ENCODE assay signal across 16 cellular contexts in the genomic region with DNA sequence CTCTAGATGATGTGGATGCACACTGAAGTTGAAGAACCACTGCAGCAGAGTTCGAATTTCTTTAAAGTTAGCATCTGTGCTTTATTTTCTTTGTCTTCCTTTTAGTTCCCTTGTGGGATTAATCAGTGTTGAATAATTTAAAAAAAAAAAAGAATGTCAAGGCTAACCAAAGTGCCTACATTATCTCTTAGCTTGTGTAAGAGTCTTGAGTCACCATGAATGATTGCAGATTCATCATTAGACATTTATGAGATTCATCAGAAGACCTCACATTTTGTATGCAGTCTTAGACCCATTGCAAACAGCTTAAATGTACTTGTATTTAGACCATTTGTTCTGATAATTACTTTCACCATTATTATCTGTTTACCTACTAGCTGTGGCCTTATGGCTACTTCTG.
DNase-seq lines count a peak whose midpoint lies in the region; ATAC-seq, FAIRE-seq and TF ChIP-seq lines count a peak whose summit lies in the region.
"Had no signal": no experiment of that assay in that cellular context is flagged by ENCODE, and none has a peak within 500 bp of the region (broad histone marks: within the 10 kb centered on the region; RNA-seq: fewer than 3 reads in every experiment).

No MANE protein-coding gene starts in this region.

- ATAC-seq in upper lobe of right lung (no peak), GM18498 (IDR thresholded peaks at IDR 0.05; ENCODE audit: unreplicated experiment) (no peak)

- POLR2A ChIA-PET in AG04450 (lab: Yijun Ruan, JAX): no interaction called here
- POLR2A ChIA-PET in activated CD4-positive, alpha-beta memory T cell treated with anti-CD3 and anti-CD28 coated beads, Interleukin-2, amount 10 ng/mL, durations not matched to agents 7 days and 5 days (lab: Charles Lee): interaction anchor here (0.7 kb wide), 1 partner anchor 12 kb away, joined by 3 read pairs; no protein-coding TSS in a partner anchor

- H3K4me1 Mint-ChIP-seq in activated CD4-positive, alpha-beta memory T cell treated with anti-CD3 and anti-CD28 coated beads, Interleukin-2, amount 10 ng/mL, durations not matched to agents 7 days and 5 days: no peaks in the 10 kb centered on the region

- CTCF ChIA-PET in AG04450 (lab: Charles Lee): no interaction called here
- CTCF ChIA-PET in activated CD4-positive, alpha-beta memory T cell treated with anti-CD3 and anti-CD28 coated beads, Interleukin-2, amount 10 ng/mL, durations not matched to agents 7 days and 5 days (lab: Charles Lee): no interaction called here

- H3K27me3 ChIP-seq in AG04450 (ENCODE audit: control insufficient read depth, insufficient read depth, low read length) (no peaks in the 10 kb centered on the region), adrenal gland (no peaks in the 10 kb centered on the region), upper lobe of right lung (no peaks in the 10 kb centered on the region)
- H3K27me3 ChIP-seq: esophagus muscularis mucosa had no signal

- no peak overlapping the region for H3K4me3 Mint-ChIP-seq in activated CD4-positive, alpha-beta memory T cell treated with anti-CD3 and anti-CD28 coated beads, Interleukin-2, amount 10 ng/mL, durations not matched to agents 7 days and 5 days
- H3K4me3 Mint-ChIP-seq: activated T-cell treated with anti-CD3 and anti-CD28 coated beads, Interleukin-2, amount 50 U/mL, for 24 hours; naive B cell had no signal

- no peaks in the 10 kb centered on the region for H3K27me3 Mint-ChIP-seq in activated CD4-positive, alpha-beta memory T cell treated with anti-CD3 and anti-CD28 coated beads, Interleukin-2, amount 10 ng/mL, durations not matched to agents 7 days and 5 days
- H3K27me3 Mint-ChIP-seq: activated T-cell treated with anti-CD3 and anti-CD28 coated beads, Interleukin-2, amount 50 U/mL, for 24 hours; naive B cell had no signal

- TF ChIP-seq CTCF in AG04450 (IDR thresholded peaks at IDR 0.05; ENCODE audit: low read depth, low read length) (no peak), adrenal gland (IDR thresholded peaks at IDR 0.05) (no peak), upper lobe of right lung (IDR thresholded peaks at IDR 0.05) (no peak)

- intact Hi-C loops in adrenal gland (cut with DNase I) (no loop called here), upper lobe of right lung (cut with DNase I) (no loop called here)

- H3K36me3 Mint-ChIP-seq in activated CD4-positive, alpha-beta memory T cell treated with anti-CD3 and anti-CD28 coated beads, Interleukin-2, amount 10 ng/mL, durations not matched to agents 7 days and 5 days (ENCODE audit: low read depth): no peaks in the 10 kb centered on the region
- H3K36me3 Mint-ChIP-seq: naive B cell had no signal

- H3K9me3 ChIP-seq in AG04450 (ENCODE audit: control insufficient read depth, insufficient read depth, low read length) (no peaks in the 10 kb centered on the region), adrenal gland (replicated peaks in 1 of 3) (no peaks in the 10 kb centered on the region), upper lobe of right lung (no peaks in the 10 kb centered on the region)
- H3K9me3 ChIP-seq: esophagus muscularis mucosa had no signal

- no peak overlapping the region for H3K4me3 ChIP-seq in AG04450 (ENCODE audit: low read depth, low read length)
- no peak overlapping the region for H3K4me3 ChIP-seq in adrenal gland
- H3K4me3 ChIP-seq in upper lobe of right lung: no peak overlapping the region
- H3K4me3 ChIP-seq: esophagus muscularis mucosa had no signal

- FAIRE-seq in islet of Langerhans (lab: Jason Lieb, UNC): peak; percentile 13

- TF ChIP-seq POLR2A in adrenal gland (IDR thresholded peaks at IDR 0.05): peak in 1 of 2 donors; percentile 12

- WGBS in adrenal gland, 4 donors: 30 to 43% (median 33%) methylated on average over 1 of the region's 1 CpG

- H3K27ac Mint-ChIP-seq in activated CD4-positive, alpha-beta memory T cell treated with anti-CD3 and anti-CD28 coated beads, Interleukin-2, amount 10 ng/mL, durations not matched to agents 7 days and 5 days: no peak overlapping the region
- H3K27ac Mint-ChIP-seq: activated T-cell treated with anti-CD3 and anti-CD28 coated beads, Interleukin-2, amount 50 U/mL, for 24 hours; naive B cell had no signal

- DNase-seq in AG04450 (ENCODE audit: low read depth, low spot score) (peak; percentile 23), HS-27A (ENCODE audit: low read depth) (peak; percentile 27), adrenal gland (no peak), upper lobe of right lung (no peak), SKM-1 treated with dmso at 0.1 percent for 144 hours (lab: John Stamatoyannopoulos, UW; ENCODE audit: unreplicated experiment) (no peak)
- no peak for DNase-seq in activated CD4-positive, alpha-beta memory T cell treated with anti-CD3 and anti-CD28 coated beads, Interleukin-2, amount 10 ng/mL, durations not matched to agents 7 days and 5 days
- DNase-seq: activated T-cell treated with anti-CD3 and anti-CD28 coated beads, Interleukin-2, amount 50 U/mL, for 24 hours; C1 segment of cervical spinal cord; naive B cell; NCI-H1048; NCI-H446; stimulated activated CD4-positive, alpha-beta T cell treated with anti-CD3 and anti-CD28 coated beads, Interleukin-15, amount 100 ng/mL, for 24 hours had no signal

- no peaks in the 10 kb centered on the region for H3K9me3 Mint-ChIP-seq in activated CD4-positive, alpha-beta memory T cell treated with anti-CD3 and anti-CD28 coated beads, Interleukin-2, amount 10 ng/mL, durations not matched to agents 7 days and 5 days
- H3K9me3 Mint-ChIP-seq: activated T-cell treated with anti-CD3 and anti-CD28 coated beads, Interleukin-2, amount 50 U/mL, for 24 hours; naive B cell had no signal

- peaks cover 38 to 79% of the 10 kb centered on the region in 2 donors for H3K4me1 ChIP-seq in adrenal gland (replicated peaks in 1 of 2)
- peaks cover 23% of the 10 kb centered on the region for H3K4me1 ChIP-seq in upper lobe of right lung

- H3K36me3 ChIP-seq in adrenal gland (replicated peaks in 1 of 2) (no peaks in the 10 kb centered on the region), upper lobe of right lung (peaks cover under 1% of the 10 kb centered on the region)
- H3K36me3 ChIP-seq: esophagus muscularis mucosa had no signal

- H3K27ac ChIP-seq in AG04450 (ENCODE audit: low read depth, low read length) (no peak overlapping the region), adrenal gland (peak overlapping the region; percentile 5 to 69 (median 43)), upper lobe of right lung (no peak overlapping the region)
- H3K27ac ChIP-seq: esophagus muscularis mucosa, VCaP had no signal

Comparison
In these comparisons a context has a peak if more than half of its experiments do, and no peak if none do; other contexts are left out.
1. DNase-seq: peak in AG04450 (single experiment) and HS-27A (single experiment); none in adrenal gland (0 of 7), upper lobe of right lung (single experiment), activated CD4-positive, alpha-beta memory T cell treated with anti-CD3 and anti-CD28 coated beads, Interleukin-2, amount 10 ng/mL, durations not matched to agents 7 days and 5 days (single experiment) and SKM-1 treated with dmso at 0.1 percent for 144 hours (single experiment).
2. H3K27ac ChIP-seq: peak in adrenal gland (5 of 5); none in AG04450 (single experiment) and upper lobe of right lung (single experiment).